In genomic region chr9:12859704-12860251, GRCh38 we compare ENCODE assay signal across 14 cellular contexts.
DNase-seq lines count a peak whose midpoint lies in the region; ATAC-seq, FAIRE-seq and TF ChIP-seq lines count a peak whose summit lies in the region.
"Had no signal": no experiment of that assay in that cellular context is flagged by ENCODE, and none has a peak within 500 bp of the region (broad histone marks: within the 10 kb centered on the region; RNA-seq: fewer than 3 reads in every experiment).

No MANE protein-coding gene starts in this region.

- H3K27me3 ChIP-seq in ACC112 (ENCODE audit: insufficient read depth, low read length), result no peaks in the 10 kb centered on the region

- peak overlapping the region; percentile 73 for H3K4me3 ChIP-seq in ACC112 (ENCODE audit: low read depth, low read length)
- peak overlapping the region; percentile 17 for H3K4me3 ChIP-seq in astrocyte of the spinal cord (ENCODE audit: low read depth, low read length)
- H3K4me3 ChIP-seq: lung had no signal

- no peak for FAIRE-seq in frontal cortex (lab: Jason Lieb, UNC)
- FAIRE-seq: HTR-8/SVneo had no signal

- peak overlapping the region; percentile 92 for H3K27ac ChIP-seq in ACC112 (ENCODE audit: low read depth, low read length)

- no peaks in the 10 kb centered on the region for H3K79me2 ChIP-seq in ACC112 (ENCODE audit: control insufficient read depth, insufficient read depth, low read length, unreplicated experiment)

- H3K36me3 ChIP-seq in ACC112 (ENCODE audit: insufficient read depth, low read length), result no peaks in the 10 kb centered on the region

- intact Hi-C loops in left colon (cut with DNase I, micrococcal nuclease), result no loop called here

- peak overlapping the region; percentile 86 for H2AFZ ChIP-seq in ACC112 (ENCODE audit: low read length, unreplicated experiment)

- peaks cover 27% of the 10 kb centered on the region for H3K4me1 ChIP-seq in ACC112 (ENCODE audit: control insufficient read depth, insufficient read depth, low read length, unreplicated experiment)

- TF ChIP-seq CTCF in astrocyte of the spinal cord (IDR thresholded peaks at IDR 0.05; ENCODE audit: low read depth, low read length), result no peak

- DNase-seq in HS-27A (ENCODE audit: low read depth), result peak; percentile 36
- DNase-seq in astrocyte of the spinal cord (ENCODE audit: low read depth, low spot score), result peak; percentile 91
- DNase-seq in left colon, result peak in 1 of 2 donors; percentile 34
- no peak for DNase-seq in NCI-H1105 (lab: John Stamatoyannopoulos, UW)
- DNase-seq in NCI-H446 (lab: John Stamatoyannopoulos, UW), result no peak
- no peak for DNase-seq in germinal center (ENCODE audit: low spot score)
- no peak for DNase-seq in frontal cortex (ENCODE audit: low spot score in 2 of 2)
- DNase-seq: activated T-cell treated with anti-CD3 and anti-CD28 coated beads, Interleukin-2, amount 50 U/mL, for 24 hours; NCI-H524; substantia nigra; T-helper 9 cell had no signal

- ATAC-seq in left colon, result peak; percentile 94

- in situ Hi-C loops in astrocyte of the spinal cord (cut with HindIII; ENCODE audit: low sequenced_read_pairs), result no loop called here

Comparison
In these comparisons a context has a peak if more than half of its experiments do, and no peak if none do; other contexts are left out.
1. DNase-seq: peak in HS-27A (single experiment) and astrocyte of the spinal cord (single experiment); none in NCI-H1105 (single experiment), NCI-H446 (0 of 2), germinal center (single experiment) and frontal cortex (0 of 2).